Comparison of ENCODE assay signal across 1 cellular context in genomic region chr7:128954830-128955797, GRCh38.
TF ChIP-seq lines count a peak whose summit lies in the region.

No MANE protein-coding gene starts in this region.

TF ChIP-seq in GM12878, 131 proteins besides CTCF, POLR2A, EP300 and RAD21 (continued from another document):
- TF ChIP-seq EZH2 (IDR thresholded peaks at IDR 0.05; ENCODE audit: borderline replicate concordance, control insufficient read depth, low read depth, low read length) (no peak), ZZZ3 (IDR thresholded peaks at IDR 0.05; ENCODE audit: control insufficient read depth, insufficient read length, low read depth) (no peak), KDM1A (IDR thresholded peaks at IDR 0.05; ENCODE audit: borderline replicate concordance) (no peak), ATF7 (IDR thresholded peaks at IDR 0.05; ENCODE audit: low read depth) (peak; percentile 69), POLR2AphosphoS5 (IDR thresholded peaks at IDR 0.05; ENCODE audit: low read length) (no peak), IKZF2 (IDR thresholded peaks at IDR 0.05) (peak; percentile 83 to 84), TARDBP (IDR thresholded peaks at IDR 0.05; ENCODE audit: borderline replicate concordance) (no peak), RB1 (IDR thresholded peaks at IDR 0.05; ENCODE audit: borderline replicate concordance) (no peak), HDGF (IDR thresholded peaks at IDR 0.05) (no peak), NR2C1 (IDR thresholded peaks at IDR 0.05) (no peak), SIN3A (IDR thresholded peaks at IDR 0.05; ENCODE audit: low read depth, low read length) (peak; percentile 56; the same call in 1 of the 2 replicates), SMAD5 (IDR thresholded peaks at IDR 0.05; ENCODE audit: low read depth) (no peak)
- TF ChIP-seq, protein P1, sequence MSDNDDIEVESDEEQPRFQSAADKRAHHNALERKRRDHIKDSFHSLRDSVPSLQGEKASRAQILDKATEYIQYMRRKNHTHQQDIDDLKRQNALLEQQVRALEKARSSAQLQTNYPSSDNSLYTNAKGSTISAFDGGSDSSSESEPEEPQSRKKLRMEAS (IDR thresholded peaks at IDR 0.05; ENCODE audit: low read depth, low read length): peak; percentile 75; the same call in 1 of the 2 replicates
- TF ChIP-seq, protein P2, sequence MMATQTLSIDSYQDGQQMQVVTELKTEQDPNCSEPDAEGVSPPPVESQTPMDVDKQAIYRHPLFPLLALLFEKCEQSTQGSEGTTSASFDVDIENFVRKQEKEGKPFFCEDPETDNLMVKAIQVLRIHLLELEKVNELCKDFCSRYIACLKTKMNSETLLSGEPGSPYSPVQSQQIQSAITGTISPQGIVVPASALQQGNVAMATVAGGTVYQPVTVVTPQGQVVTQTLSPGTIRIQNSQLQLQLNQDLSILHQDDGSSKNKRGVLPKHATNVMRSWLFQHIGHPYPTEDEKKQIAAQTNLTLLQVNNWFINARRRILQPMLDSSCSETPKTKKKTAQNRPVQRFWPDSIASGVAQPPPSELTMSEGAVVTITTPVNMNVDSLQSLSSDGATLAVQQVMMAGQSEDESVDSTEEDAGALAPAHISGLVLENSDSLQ (IDR thresholded peaks at IDR 0.05): no peak
